1 cellular context compared by ENCODE assay signal in the genomic region with DNA sequence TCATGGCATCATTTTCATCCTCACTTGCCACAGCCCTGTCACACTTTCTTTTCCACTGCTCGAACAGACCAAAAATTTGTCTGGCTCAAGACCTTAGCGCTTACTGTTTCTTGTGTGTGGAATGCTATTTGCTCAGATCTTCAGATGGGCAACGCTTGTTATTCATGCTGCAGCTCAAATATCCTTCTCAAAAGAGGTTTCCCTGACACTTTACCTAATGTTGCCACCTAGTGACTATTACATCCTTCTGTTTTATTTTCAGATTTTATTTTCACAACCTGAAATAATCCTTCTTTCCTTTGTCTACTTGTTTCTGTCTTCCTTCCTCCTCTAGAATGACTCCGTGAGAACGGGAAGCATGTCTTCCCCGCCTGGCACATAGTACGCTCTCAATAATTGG.
A peak's percentile ranks its signal among the peaks of the same experiment; 100 is the strongest.
TF ChIP-seq lines count a peak whose summit lies in the region.

No MANE protein-coding gene starts in this region.

TF ChIP-seq in HepG2, 621 proteins besides CTCF, POLR2A, EP300 and RAD21 (continued from another document):
- TF ChIP-seq ZNF331 (CRISPR knock-in tag; IDR thresholded peaks at IDR 0.05) (peak; percentile 37; the same call in 1 of the 2 replicates), PAX8 (CRISPR knock-in tag; IDR thresholded peaks at IDR 0.05; ENCODE audit: borderline replicate concordance) (no peak), ZHX1 (CRISPR knock-in tag; IDR thresholded peaks at IDR 0.05; ENCODE audit: low read depth) (no peak), ZNF317 (CRISPR knock-in tag; IDR thresholded peaks at IDR 0.05) (no peak)
TF ChIP-seq in HepG2: peak in this region for 9.
